ENCODE assay signal across 1 cellular context in the genomic region with DNA sequence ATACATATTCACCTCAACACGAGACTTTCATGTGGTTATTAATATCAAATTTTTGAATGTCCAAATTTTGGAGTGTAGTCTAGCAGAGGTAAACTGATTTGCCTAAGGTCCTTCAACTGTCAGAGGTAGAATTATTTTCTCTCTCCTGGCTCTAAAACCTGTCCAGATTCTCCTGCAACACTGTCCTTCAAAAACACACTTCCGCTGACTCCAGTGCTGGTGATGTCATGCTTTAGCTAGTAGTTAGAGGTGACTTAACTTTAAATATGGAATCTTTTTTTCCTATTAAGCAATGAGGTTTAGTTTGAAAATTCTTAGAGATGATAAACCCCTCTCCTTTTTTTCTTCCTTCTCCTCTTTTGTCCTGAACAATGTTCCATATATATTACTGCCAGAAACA.
TF ChIP-seq lines count a peak whose summit lies in the region.

No MANE protein-coding gene starts in this region.

TF ChIP-seq in HepG2, 621 proteins besides CTCF, POLR2A, EP300 and RAD21:
- TF ChIP-seq, protein P1, sequence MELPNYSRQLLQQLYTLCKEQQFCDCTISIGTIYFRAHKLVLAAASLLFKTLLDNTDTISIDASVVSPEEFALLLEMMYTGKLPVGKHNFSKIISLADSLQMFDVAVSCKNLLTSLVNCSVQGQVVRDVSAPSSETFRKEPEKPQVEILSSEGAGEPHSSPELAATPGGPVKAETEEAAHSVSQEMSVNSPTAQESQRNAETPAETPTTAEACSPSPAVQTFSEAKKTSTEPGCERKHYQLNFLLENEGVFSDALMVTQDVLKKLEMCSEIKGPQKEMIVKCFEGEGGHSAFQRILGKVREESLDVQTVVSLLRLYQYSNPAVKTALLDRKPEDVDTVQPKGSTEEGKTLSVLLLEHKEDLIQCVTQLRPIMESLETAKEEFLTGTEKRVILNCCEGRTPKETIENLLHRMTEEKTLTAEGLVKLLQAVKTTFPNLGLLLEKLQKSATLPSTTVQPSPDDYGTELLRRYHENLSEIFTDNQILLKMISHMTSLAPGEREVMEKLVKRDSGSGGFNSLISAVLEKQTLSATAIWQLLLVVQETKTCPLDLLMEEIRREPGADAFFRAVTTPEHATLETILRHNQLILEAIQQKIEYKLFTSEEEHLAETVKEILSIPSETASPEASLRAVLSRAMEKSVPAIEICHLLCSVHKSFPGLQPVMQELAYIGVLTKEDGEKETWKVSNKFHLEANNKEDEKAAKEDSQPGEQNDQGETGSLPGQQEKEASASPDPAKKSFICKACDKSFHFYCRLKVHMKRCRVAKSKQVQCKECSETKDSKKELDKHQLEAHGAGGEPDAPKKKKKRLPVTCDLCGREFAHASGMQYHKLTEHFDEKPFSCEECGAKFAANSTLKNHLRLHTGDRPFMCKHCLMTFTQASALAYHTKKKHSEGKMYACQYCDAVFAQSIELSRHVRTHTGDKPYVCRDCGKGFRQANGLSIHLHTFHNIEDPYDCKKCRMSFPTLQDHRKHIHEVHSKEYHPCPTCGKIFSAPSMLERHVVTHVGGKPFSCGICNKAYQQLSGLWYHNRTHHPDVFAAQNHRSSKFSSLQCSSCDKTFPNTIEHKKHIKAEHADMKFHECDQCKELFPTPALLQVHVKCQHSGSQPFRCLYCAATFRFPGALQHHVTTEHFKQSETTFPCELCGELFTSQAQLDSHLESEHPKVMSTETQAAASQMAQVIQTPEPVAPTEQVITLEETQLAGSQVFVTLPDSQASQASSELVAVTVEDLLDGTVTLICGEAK (IDR thresholded peaks at IDR 0.05): no peak
- TF ChIP-seq, protein P1 (CRISPR knock-in tag; IDR thresholded peaks at IDR 0.05): no peak
- TF ChIP-seq ATF7 (IDR thresholded peaks at IDR 0.05) (peak; percentile 66), ATF7 (CRISPR knock-in tag; IDR thresholded peaks at IDR 0.05) (no peak)
